ENCODE assay signal across 17 cellular contexts in genomic region chr5:121399879-121400278, GRCh38.
A peak's percentile ranks its signal among the peaks of the same experiment; 100 is the strongest.
DNase-seq lines count a peak whose midpoint lies in the region; ATAC-seq and TF ChIP-seq lines count a peak whose summit lies in the region.
"Had no signal": no experiment of that assay in that cellular context is flagged by ENCODE, and none has a peak within 500 bp of the region (broad histone marks: within the 10 kb centered on the region; RNA-seq: fewer than 3 reads in every experiment).

No MANE protein-coding gene starts in this region.

- H3K9ac ChIP-seq in neural progenitor cell = no peak overlapping the region

- H4K20me1 ChIP-seq in neural progenitor cell (ENCODE audit: low read depth) = no peaks in the 10 kb centered on the region

- H3K27me3 Mint-ChIP-seq in Calu3 (ENCODE audit: unreplicated experiment) (no peaks in the 10 kb centered on the region), neural progenitor cell (ENCODE audit: insufficient read depth, low read depth) (peaks cover under 1% of the 10 kb centered on the region)

- no peak overlapping the region for H3K27ac ChIP-seq in neural progenitor cell
- H3K27ac ChIP-seq: breast epithelium, psoas muscle had no signal

- ATAC-seq in GM18505 (IDR thresholded peaks at IDR 0.05; ENCODE audit: unreplicated experiment) (peak; percentile 79), GM21423 (IDR thresholded peaks at IDR 0.05; ENCODE audit: unreplicated experiment) (peak; percentile 56), HG02970 (IDR thresholded peaks at IDR 0.05; ENCODE audit: low FRiP score, unreplicated experiment) (peak; percentile 44), HG03521 (IDR thresholded peaks at IDR 0.05; ENCODE audit: unreplicated experiment) (peak; percentile 85)
- ATAC-seq: psoas muscle had no signal

- H3K4me3 Mint-ChIP-seq in Calu3 (ENCODE audit: low read depth, unreplicated experiment) (no peak overlapping the region), neural progenitor cell (no peak overlapping the region)
- H3K4me3 Mint-ChIP-seq: HFFc6 had no signal

- H3K27ac Mint-ChIP-seq in Calu3 (ENCODE audit: unreplicated experiment) (no peak overlapping the region), neural progenitor cell (no peak overlapping the region)
- H3K27ac Mint-ChIP-seq: HFFc6 had no signal

- CTCF ChIA-PET in Calu3 (lab: Charles Lee) = no interaction called here

- H3K4me1 Mint-ChIP-seq in Calu3 (ENCODE audit: low read depth, unreplicated experiment) (no peaks in the 10 kb centered on the region), neural progenitor cell (no peaks in the 10 kb centered on the region)

- intact Hi-C loops in Calu3 (cut with micrococcal nuclease; ENCODE audit: unreplicated experiment) = no loop called here

- H3K9me3 ChIP-seq in neural progenitor cell (ENCODE audit: low read depth) = no peaks in the 10 kb centered on the region
- H3K9me3 ChIP-seq: breast epithelium, psoas muscle had no signal

- H3K4me3 ChIP-seq in neural progenitor cell = no peak overlapping the region
- H3K4me3 ChIP-seq: breast epithelium, psoas muscle had no signal

- no peaks in the 10 kb centered on the region for H3K4me1 ChIP-seq in neural progenitor cell
- H3K4me1 ChIP-seq: breast epithelium, psoas muscle had no signal

- TF ChIP-seq CTCF in Calu3 (IDR thresholded peaks at IDR 0.05; ENCODE audit: unreplicated experiment) (no peak), neural progenitor cell (IDR thresholded peaks at IDR 0.05) (no peak)

- no peak overlapping the region for H3K4me2 ChIP-seq in neural progenitor cell

- H3K36me3 ChIP-seq in neural progenitor cell = no peaks in the 10 kb centered on the region
- H3K36me3 ChIP-seq: breast epithelium had no signal

- H3K36me3 Mint-ChIP-seq in Calu3 (ENCODE audit: insufficient read depth, unreplicated experiment) = no peaks in the 10 kb centered on the region
- no peaks in the 10 kb centered on the region for H3K36me3 Mint-ChIP-seq in neural progenitor cell

- H3K9me3 Mint-ChIP-seq in Calu3 (ENCODE audit: low read depth, unreplicated experiment) = peaks cover 2% of the 10 kb centered on the region
- no peaks in the 10 kb centered on the region for H3K9me3 Mint-ChIP-seq in neural progenitor cell

- BruUV-seq in Calu3 (replicated peaks; lab: Mats Ljungman, UMichigan) = no TSS peak

- H2AFZ ChIP-seq in neural progenitor cell (replicated peaks) = no peak overlapping the region

- DNase-seq in Calu3 (no peak), NCI-H2107 treated with DMSO at 0.1 percent for 48 hours (lab: John Stamatoyannopoulos, UW; ENCODE audit: unreplicated experiment) (no peak), MV-4-11 (lab: John Stamatoyannopoulos, UW) (no peak), neural progenitor cell (ENCODE audit: low spot score) (no peak)
- DNase-seq: activated CD8-positive, alpha-beta memory T cell treated with anti-CD3 and anti-CD28 coated beads for 24 hours; HFFc6; islet precursor cell; KBM-7; NCI-H146; psoas muscle; stimulated activated CD4-positive, alpha-beta T cell treated with anti-CD3 and anti-CD28 coated beads, Interleukin-4, amount 100 ng/mL, for 24 hours; stimulated activated naive CD4-positive, alpha-beta T cell had no signal

- no peaks in the 10 kb centered on the region for H3K27me3 ChIP-seq in neural progenitor cell
- H3K27me3 ChIP-seq: breast epithelium had no signal

- no peaks in the 10 kb centered on the region for H3K79me2 ChIP-seq in neural progenitor cell (ENCODE audit: low read depth)

- no peaks in the 10 kb centered on the region for H3F3A ChIP-seq in neural progenitor cell (ENCODE audit: low read depth)

- TF ChIP-seq POLR2A in GM18505 (IDR thresholded peaks at IDR 0.05; ENCODE audit: borderline replicate concordance, extremely low read depth, insufficient read depth, insufficient read length) = no peak
